In genomic region chr10:77428776-77429395, GRCh38 we compare ENCODE assay signal across 10 cellular contexts.
DNase-seq lines count a peak whose midpoint lies in the region; ATAC-seq and TF ChIP-seq lines count a peak whose summit lies in the region.
"Had no signal": no experiment of that assay in that cellular context is flagged by ENCODE, and none has a peak within 500 bp of the region (broad histone marks: within the 10 kb centered on the region; RNA-seq: fewer than 3 reads in every experiment).

No MANE protein-coding gene starts in this region.

- ATAC-seq in GM18907 (IDR thresholded peaks at IDR 0.05; ENCODE audit: unreplicated experiment) = no peak

- H3K27ac ChIP-seq in iPS DF 6.9 (ENCODE audit: low read length) (no peak overlapping the region), uterus (peak overlapping the region; percentile 43 to 65)
- H3K27ac ChIP-seq: SK-N-MC, tibial nerve had no signal

- DNase-seq in SIG-M5 treated with dmso at 0.1 percent for 504 hours (lab: John Stamatoyannopoulos, UW; ENCODE audit: unreplicated experiment) = peak; percentile 24
- DNase-seq in SIG-M5 (lab: John Stamatoyannopoulos, UW) = no peak
- DNase-seq in UCSD-AML1 (lab: John Stamatoyannopoulos, UW; ENCODE audit: unreplicated experiment) = peak; percentile 14
- peak; percentile 31 for DNase-seq in iPS DF 6.9 (ENCODE audit: low read depth, low spot score)
- peak; percentile 67 to 76 for DNase-seq in uterus
- DNase-seq in central memory CD4-positive, alpha-beta T cell = no peak
- no peak for DNase-seq in OCI-M1 (lab: John Stamatoyannopoulos, UW)

- no peak for TF ChIP-seq POLR2A in uterus (IDR thresholded peaks at IDR 0.05)

- no peaks in the 10 kb centered on the region for H3K36me3 ChIP-seq in iPS DF 6.9 (ENCODE audit: control insufficient read depth, insufficient read depth, low read length)
- H3K36me3 ChIP-seq in uterus = no peaks in the 10 kb centered on the region
- H3K36me3 ChIP-seq: tibial nerve had no signal

- H3K4me1 ChIP-seq in iPS DF 6.9 (ENCODE audit: control insufficient read depth, insufficient read depth, low read length) (no peaks in the 10 kb centered on the region), uterus (no peaks in the 10 kb centered on the region)
- H3K4me1 ChIP-seq: tibial nerve had no signal

- H3K27me3 ChIP-seq in iPS DF 6.9 (ENCODE audit: control insufficient read depth, insufficient read depth, low read length) (no peaks in the 10 kb centered on the region), uterus (no peaks in the 10 kb centered on the region)
- H3K27me3 ChIP-seq: tibial nerve had no signal

- WGBS in iPS DF 6.9 (ENCODE audit: insufficient coverage, insufficient read length) = no CpG with 5 or more reads among the region's 3 CpGs

- peak; percentile 22 to 61 (median 38) for TF ChIP-seq CTCF in uterus (IDR thresholded peaks at IDR 0.05)

- H3K4me3 ChIP-seq in iPS DF 6.9 (ENCODE audit: low read length) (no peak overlapping the region), uterus (no peak overlapping the region)
- H3K4me3 ChIP-seq: SK-N-MC, tibial nerve had no signal

- intact Hi-C loops in uterus (cut with DNase I; ENCODE audit: low total_unique reads) = no loop called here

- H3K9me3 ChIP-seq in iPS DF 6.9 (ENCODE audit: control insufficient read depth, insufficient read depth, low read length) = no peaks in the 10 kb centered on the region
- H3K9me3 ChIP-seq in uterus = no peaks in the 10 kb centered on the region
- H3K9me3 ChIP-seq: tibial nerve had no signal

Comparison
In these comparisons a context has a peak if more than half of its experiments do, and no peak if none do; other contexts are left out.
1. DNase-seq: peak in SIG-M5 treated with dmso at 0.1 percent for 504 hours (single experiment), UCSD-AML1 (single experiment), iPS DF 6.9 (single experiment) and uterus (2 of 2); none in SIG-M5 (single experiment), central memory CD4-positive, alpha-beta T cell (single experiment) and OCI-M1 (single experiment).